15 cellular contexts compared by ENCODE assay signal in genomic region chr1:50105430-50105829, GRCh38.
DNase-seq lines count a peak whose midpoint lies in the region; ATAC-seq and TF ChIP-seq lines count a peak whose summit lies in the region.
"Had no signal": no experiment of that assay in that cellular context is flagged by ENCODE, and none has a peak within 500 bp of the region (broad histone marks: within the 10 kb centered on the region; RNA-seq: fewer than 3 reads in every experiment).

No MANE protein-coding gene starts in this region.

- peak; percentile 19; the same call in 1 of the 2 replicates for TF ChIP-seq CTCF in MM.1S (IDR thresholded peaks at IDR 0.05; ENCODE audit: low read length)
- peak; percentile 11 for TF ChIP-seq CTCF in fibroblast of mammary gland (conservative IDR thresholded peaks at IDR 0.05; ENCODE audit: control insufficient read depth, insufficient read depth, low read depth, low read length)

- DNase-seq in DMS53 treated with DMSO at 0.1 percent for 48 hours (lab: John Stamatoyannopoulos, UW; ENCODE audit: unreplicated experiment) (peak; percentile 44), MM.1S (no peak), NCI-H82 treated with DMSO at 0.1 percent for 48 hours (lab: John Stamatoyannopoulos, UW; ENCODE audit: unreplicated experiment) (peak; percentile 62), fibroblast of mammary gland (ENCODE audit: low read depth) (no peak)
- DNase-seq: activated CD4-positive, alpha-beta T cell treated with anti-CD3 and anti-CD28 coated beads for 48 hours; activated naive CD4-positive, alpha-beta T cell treated with Interleukin-2 at 50 U/mL for 16 hours; CD4-positive, CD25-positive, alpha-beta regulatory T cell; gastrocnemius medialis; left lung; MG63; SJCRH30 had no signal

- no peak overlapping the region for H3K4me2 ChIP-seq in MM.1S (ENCODE audit: low read depth, low read length)

- no peaks in the 10 kb centered on the region for H3K27me3 ChIP-seq in MM.1S (replicated peaks; ENCODE audit: insufficient read depth, low read length)

- H3K4me3 ChIP-seq in MM.1S (ENCODE audit: low read length) (no peak overlapping the region), fibroblast of mammary gland (ENCODE audit: control insufficient read depth, low read depth, low read length) (no peak overlapping the region)
- H3K4me3 ChIP-seq: gastrocnemius medialis, left lung, MG63, SJCRH30 had no signal

- H3K9me2 ChIP-seq in MM.1S (replicated peaks; ENCODE audit: insufficient read depth, low read length), result no peaks in the 10 kb centered on the region

- no peaks in the 10 kb centered on the region for H4K20me1 ChIP-seq in MM.1S (ENCODE audit: insufficient read depth, low read length)

- no peaks in the 10 kb centered on the region for H3F3A ChIP-seq in MM.1S (ENCODE audit: insufficient read depth, low read length)

- H3K79me2 ChIP-seq in MM.1S (ENCODE audit: low read length), result no peaks in the 10 kb centered on the region

- no peak overlapping the region for H3K9ac ChIP-seq in MM.1S (ENCODE audit: low read length)

- H3K9me3 ChIP-seq in MM.1S (replicated peaks; ENCODE audit: insufficient read depth, low read length), result no peaks in the 10 kb centered on the region
- H3K9me3 ChIP-seq: gastrocnemius medialis, left lung, MG63, SJCRH30 had no signal

- no peak for ATAC-seq in GM21717 (IDR thresholded peaks at IDR 0.05; ENCODE audit: unreplicated experiment)
- no peak for ATAC-seq in HG02938 (IDR thresholded peaks at IDR 0.05; ENCODE audit: unreplicated experiment)
- no peak for ATAC-seq in GM18873 (IDR thresholded peaks at IDR 0.05; ENCODE audit: low FRiP score, unreplicated experiment)
- no peak for ATAC-seq in GM18909 (IDR thresholded peaks at IDR 0.05; ENCODE audit: poor library complexity, unreplicated experiment)
- ATAC-seq: gastrocnemius medialis, left lung had no signal

- no peak overlapping the region for H2AFZ ChIP-seq in MM.1S (ENCODE audit: low read length)

- H3K36me3 ChIP-seq in MM.1S (replicated peaks; ENCODE audit: insufficient read depth, low read length), result no peaks in the 10 kb centered on the region
- H3K36me3 ChIP-seq: gastrocnemius medialis, left lung, MG63, SJCRH30 had no signal

- H3K4me1 ChIP-seq in MM.1S (ENCODE audit: low read length), result peaks cover 6% of the 10 kb centered on the region
- H3K4me1 ChIP-seq: gastrocnemius medialis, SJCRH30 had no signal

- H3K27ac ChIP-seq in MM.1S (ENCODE audit: low read length), result no peak overlapping the region
- H3K27ac ChIP-seq: gastrocnemius medialis, left lung, SJCRH30 had no signal

Comparison
In these comparisons a context has a peak if more than half of its experiments do, and no peak if none do; other contexts are left out.
1. DNase-seq: peak in DMS53 treated with DMSO at 0.1 percent for 48 hours (single experiment) and NCI-H82 treated with DMSO at 0.1 percent for 48 hours (single experiment); none in MM.1S (single experiment) and fibroblast of mammary gland (single experiment).